ENCODE assay signal across 28 cellular contexts in genomic region chr12:49054524-49054923, GRCh38. TPM values are rescaled to one million over a fixed set of nuclear protein-coding genes. Genes with fewer than 3 reads are reported as not detected.
A peak's percentile ranks its signal among the peaks of the same experiment; 100 is the strongest.
DNase-seq lines count a peak whose midpoint lies in the region; ATAC-seq and TF ChIP-seq lines count a peak whose summit lies in the region.
"Had no signal": no experiment of that assay in that cellular context is flagged by ENCODE, and none has a peak within 500 bp of the region (broad histone marks: within the 10 kb centered on the region; RNA-seq: fewer than 3 reads in every experiment).

No MANE protein-coding gene starts in this region.

- POLR2A ChIA-PET in SK-N-SH (lab: Yijun Ruan, JAX) = no interaction called here

- no peak for TF ChIP-seq POLR2A in NB4 (IDR thresholded peaks at IDR 0.05; ENCODE audit: extremely low read depth, insufficient read length)
- TF ChIP-seq POLR2A in body of pancreas (IDR thresholded peaks at IDR 0.05) = no peak

- DNase-seq in SK-N-SH (peak; percentile 12), NB4 (ENCODE audit: low read depth) (no peak), body of pancreas (no peak), MM.1S (no peak), foreskin melanocyte (no peak)
- DNase-seq: activated CD4-positive, alpha-beta memory T cell treated with anti-CD3 and anti-CD28 coated beads for 36 hours; AML-193; amygdala; Caco-2; DMS79 treated with DMSO at 0.1 percent for 48 hours; mammary epithelial cell; MG63; NCI-H146; NCI-H510A; nucleus accumbens; SHP77 treated with DMSO at 0.1 percent for 48 hours; small intestine; stimulated activated CD4-positive, alpha-beta T cell treated with anti-CD3 and anti-CD28 coated beads, Interleukin-2, amount 100 ng/mL, for 24 hours; upper lobe of right lung had no signal

- TF ChIP-seq CTCF in SK-N-SH (IDR thresholded peaks at IDR 0.05) (no peak), NB4 (IDR thresholded peaks at IDR 0.05; ENCODE audit: low read depth, low read length) (no peak), body of pancreas (IDR thresholded peaks at IDR 0.05) (no peak), neutrophil (IDR thresholded peaks at IDR 0.05) (no peak), MM.1S (IDR thresholded peaks at IDR 0.05; ENCODE audit: low read length) (no peak)

- intact Hi-C loops in body of pancreas (cut with DNase I) = no loop called here

- H3K27me3 ChIP-seq in SK-N-SH (ENCODE audit: insufficient read depth) (no peaks in the 10 kb centered on the region), body of pancreas (no peaks in the 10 kb centered on the region), neutrophil (no peaks in the 10 kb centered on the region), MM.1S (replicated peaks; ENCODE audit: insufficient read depth, low read length) (no peaks in the 10 kb centered on the region)
- H3K27me3 ChIP-seq: cardiac muscle cell, dorsolateral prefrontal cortex, MG63, upper lobe of right lung had no signal

- H3K27ac ChIP-seq in SK-N-SH (ENCODE audit: low read depth in 2 of 2, low read length in 1 of 2) (no peak overlapping the region), body of pancreas (peak overlapping the region in 3 of 4 donors; percentile 12 to 22 (median 16)), neutrophil (peak overlapping the region; percentile 97), MM.1S (ENCODE audit: low read length) (no peak overlapping the region)
- H3K27ac ChIP-seq: cardiac muscle cell, upper lobe of right lung had no signal

- no peak overlapping the region for H3K4me3 ChIP-seq in SK-N-SH (ENCODE audit: low read depth in 2 of 2, low read length in 1 of 2)
- H3K4me3 ChIP-seq in NB4 (ENCODE audit: low read depth, low read length) = peak overlapping the region; percentile 81
- no peak overlapping the region for H3K4me3 ChIP-seq in body of pancreas
- no peak overlapping the region for H3K4me3 ChIP-seq in neutrophil (ENCODE audit: low read depth in 1 of 2, low read length in 1 of 2)
- no peak overlapping the region for H3K4me3 ChIP-seq in MM.1S (ENCODE audit: low read length)
- H3K4me3 ChIP-seq: cardiac muscle cell, dorsolateral prefrontal cortex, HAP-1, MG63, upper lobe of right lung had no signal

- TF ChIP-seq EP300 in SK-N-SH (IDR thresholded peaks at IDR 0.05; ENCODE audit: borderline replicate concordance in 1 of 2, low read depth in 1 of 2, low read length in 1 of 2) = no peak

- H4K20me1 ChIP-seq in SK-N-SH (ENCODE audit: insufficient read depth) (peaks cover 77% of the 10 kb centered on the region), MM.1S (ENCODE audit: insufficient read depth, low read length) (peaks cover 23% of the 10 kb centered on the region)

- H3K4me2 ChIP-seq in SK-N-SH (no peak overlapping the region), MM.1S (ENCODE audit: low read depth, low read length) (no peak overlapping the region)

- ATAC-seq in SK-N-SH treated with all-trans-retinoic acid at 6 μM for 48 hours (no peak), body of pancreas (no peak), GM19351 (IDR thresholded peaks at IDR 0.05; ENCODE audit: unreplicated experiment) (no peak)
- ATAC-seq: activated CD4-positive, CD25-positive, alpha-beta regulatory T cell treated with anti-CD3 and anti-CD28 coated beads, Interleukin-2, amount 50 U/mL, for 24 hours; upper lobe of right lung had no signal

- no peak for TF ChIP-seq RAD21 in SK-N-SH (IDR thresholded peaks at IDR 0.05; ENCODE audit: low read length)

- CTCF ChIA-PET in SK-N-SH (lab: Yijun Ruan, JAX) = interaction anchor here (0.8 to 8.1 kb wide), 8 partner anchors 10 to 119 kb away, joined by 3 to 49 read pairs (median 5); no protein-coding TSS in a partner anchor

- H3K4me1 ChIP-seq in SK-N-SH (ENCODE audit: control insufficient read depth in 1 of 2, insufficient read depth in 2 of 2, low read depth in 1 of 2, low read length in 1 of 2) (peaks cover 24 to 35% of the 10 kb centered on the region in 2 experiments), body of pancreas (peaks cover 50% of the 10 kb centered on the region), neutrophil (ENCODE audit: control insufficient read depth in 1 of 2, insufficient read depth in 1 of 2, low read depth in 1 of 2, low read length in 1 of 2) (peaks cover 40 to 48% of the 10 kb centered on the region in 2 experiments), MM.1S (ENCODE audit: low read length) (peaks cover 24% of the 10 kb centered on the region)

- H2AFZ ChIP-seq in SK-N-SH (ENCODE audit: low read depth) = no peak overlapping the region
- H2AFZ ChIP-seq in MM.1S (ENCODE audit: low read length) = no peak overlapping the region

- no peaks in the 10 kb centered on the region for H3K9me2 ChIP-seq in SK-N-SH
- H3K9me2 ChIP-seq in MM.1S (replicated peaks; ENCODE audit: insufficient read depth, low read length) = no peaks in the 10 kb centered on the region

- peaks cover 22 to 55% of the 10 kb centered on the region in 2 experiments for H3K36me3 ChIP-seq in SK-N-SH (replicated peaks in 1 of 2; ENCODE audit: control insufficient read depth in 1 of 2, insufficient read depth in 2 of 2, low read length in 1 of 2)
- peaks cover 4 to 37% of the 10 kb centered on the region in 2 donors for H3K36me3 ChIP-seq in body of pancreas (replicated peaks in 1 of 2; ENCODE audit: insufficient read depth in 1 of 2, low read depth in 2 of 2)
- H3K36me3 ChIP-seq in neutrophil = peaks cover 57% of the 10 kb centered on the region
- H3K36me3 ChIP-seq in MM.1S (replicated peaks; ENCODE audit: insufficient read depth, low read length) = peaks cover 14% of the 10 kb centered on the region; the same call in 1 of the 2 replicates

- H3F3A ChIP-seq in SK-N-SH (replicated peaks; ENCODE audit: insufficient read depth) (peaks cover 13% of the 10 kb centered on the region), MM.1S (ENCODE audit: insufficient read depth, low read length) (no peaks in the 10 kb centered on the region)

- H3K9me3 ChIP-seq in SK-N-SH = no peaks in the 10 kb centered on the region
- H3K9me3 ChIP-seq in body of pancreas = no peaks in the 10 kb centered on the region
- H3K9me3 ChIP-seq in neutrophil = no peaks in the 10 kb centered on the region
- no peaks in the 10 kb centered on the region for H3K9me3 ChIP-seq in MM.1S (replicated peaks; ENCODE audit: insufficient read depth, low read length)
- H3K9me3 ChIP-seq: Caco-2, HAP-1, MG63, upper lobe of right lung had no signal

- 89% methylated on average over 10 of the region's 10 CpGs for WGBS in SK-N-SH (ENCODE audit: low lambda C conversion rate)
- WGBS in body of pancreas, 2 donors = 86 to 90% methylated on average over 10 of the region's 10 CpGs

- H3K79me2 ChIP-seq in SK-N-SH (ENCODE audit: insufficient read depth) (peaks cover 66% of the 10 kb centered on the region), MM.1S (ENCODE audit: low read length) (peaks cover 67% of the 10 kb centered on the region)

- H3K9ac ChIP-seq in SK-N-SH (no peak overlapping the region), MM.1S (ENCODE audit: low read length) (no peak overlapping the region)

TF ChIP-seq in SK-N-SH, 30 proteins besides CTCF, POLR2A, EP300 and RAD21 (continues in another document):
- TF ChIP-seq FOSL2 (IDR thresholded peaks at IDR 0.05; ENCODE audit: borderline replicate concordance, low read depth) (no peak), TEAD4 (IDR thresholded peaks at IDR 0.05; ENCODE audit: borderline replicate concordance, insufficient read depth) (no peak), GABPA (IDR thresholded peaks at IDR 0.05; ENCODE audit: low read depth) (no peak), SIN3A (IDR thresholded peaks at IDR 0.05; ENCODE audit: borderline replicate concordance, low read depth, low read length) (no peak), JUND (IDR thresholded peaks at IDR 0.05) (no peak), FOXJ3 (CRISPR knock-in tag; IDR thresholded peaks at IDR 0.05) (no peak)

TF ChIP-seq in SK-N-SH treated with all-trans-retinoic acid at 6 μM for 48 hours, 23 proteins besides CTCF, POLR2A, EP300 and RAD21 (continues in another document):
- no peak for TF ChIP-seq BACH2 (CRISPR knock-in tag; IDR thresholded peaks at IDR 0.05; ENCODE audit: borderline replicate concordance)
- TF ChIP-seq OSR1 (CRISPR knock-in tag; IDR thresholded peaks at IDR 0.05) = no peak
- no peak for TF ChIP-seq CSRNP3 (CRISPR knock-in tag; IDR thresholded peaks at IDR 0.05)
- TF ChIP-seq ISL1 (CRISPR knock-in tag; IDR thresholded peaks at IDR 0.05) = no peak
- TF ChIP-seq ZC3H10 (CRISPR knock-in tag; IDR thresholded peaks at IDR 0.05) = no peak
- TF ChIP-seq ZFP30 (CRISPR knock-in tag; IDR thresholded peaks at IDR 0.05) = no peak

RNA-seq across cellular contexts. Expression of gene KMT2D, which starts 6.1 kb away (rescaled TPM):
- 16.3 and 30.5 TPM in 2 replicates for polyA plus RNA-seq in SK-N-SH (2012; rRNA removed)
- polyA plus RNA-seq in SK-N-SH (2012; cell fraction: cytosol; rRNA removed) = 12.4 and 21.2 TPM in 2 replicates
- 73.8 and 91.4 TPM in 2 replicates for polyA plus RNA-seq in SK-N-SH (2012; cell fraction: nucleus; rRNA removed)
- 10 to 100 TPM; 38.4 to 51.1 TPM for total RNA-seq in body of pancreas

RNA-seq across cellular contexts. Expression of gene RHEBL1, which starts 15.3 kb away (rescaled TPM):
- 2.2 and 2.3 TPM in 2 replicates for polyA plus RNA-seq in SK-N-SH (2012; rRNA removed)
- polyA plus RNA-seq in SK-N-SH (2012; cell fraction: cytosol; rRNA removed) = 1.6 and 2.9 TPM in 2 replicates
- 1.4 and 2.4 TPM in 2 replicates for polyA plus RNA-seq in SK-N-SH (2012; cell fraction: nucleus; rRNA removed)
- total RNA-seq in body of pancreas = not detected

RNA-seq across cellular contexts. Expression of gene PRKAG1, which starts 35.9 kb away (rescaled TPM):
- polyA plus RNA-seq in SK-N-SH (2012; rRNA removed) = 75.1 and 113 TPM in 2 replicates
- polyA plus RNA-seq in SK-N-SH (2012; cell fraction: cytosol; rRNA removed) = 90.8 and 99.1 TPM in 2 replicates
- polyA plus RNA-seq in SK-N-SH (2012; cell fraction: nucleus; rRNA removed) = 50.3 and 85.4 TPM in 2 replicates
- total RNA-seq in body of pancreas = 10 to 100 TPM; 25.4 to 26.4 TPM

RNA-seq across cellular contexts. Expression of gene DHH, which starts 40.1 kb away (rescaled TPM):
- polyA plus RNA-seq in SK-N-SH (2012; rRNA removed) = 0.08 and 0.13 TPM in 2 replicates
- 0.03 and 0.08 TPM in 2 replicates for polyA plus RNA-seq in SK-N-SH (2012; cell fraction: cytosol; rRNA removed)
- polyA plus RNA-seq in SK-N-SH (2012; cell fraction: nucleus; rRNA removed) = 0.12 and 0.14 TPM in 2 replicates
- not detected for total RNA-seq in body of pancreas
- total RNA-seq: A172; activated CD4-positive, alpha-beta memory T cell treated with anti-CD3 and anti-CD28 coated beads for 36 hours had no signal
- polyA plus RNA-seq: cardiac muscle cell, mammary epithelial cell had no signal

RNA-seq across cellular contexts. Expression of gene DDN, which starts 55.3 kb away (rescaled TPM):
- polyA plus RNA-seq in SK-N-SH (2012; rRNA removed) = 0.20 and 0.24 TPM in 2 replicates
- 0.17 TPM in 2 replicates for polyA plus RNA-seq in SK-N-SH (2012; cell fraction: cytosol; rRNA removed)
- 0.99 and 1.4 TPM in 2 replicates for polyA plus RNA-seq in SK-N-SH (2012; cell fraction: nucleus; rRNA removed)
- total RNA-seq in body of pancreas = under 1 TPM in 1 of 2 donors, not detected in 1; 0.66 TPM
- total RNA-seq: subcutaneous adipose tissue, upper lobe of right lung had no signal

Comparison
In these comparisons a context has a peak if more than half of its experiments do, and no peak if none do; other contexts are left out.
1. H3K27ac ChIP-seq: peak in body of pancreas (3 of 4) and neutrophil (single experiment); none in SK-N-SH (0 of 2) and MM.1S (single experiment).